ENCODE assay signal across 18 cellular contexts in the genomic region with DNA sequence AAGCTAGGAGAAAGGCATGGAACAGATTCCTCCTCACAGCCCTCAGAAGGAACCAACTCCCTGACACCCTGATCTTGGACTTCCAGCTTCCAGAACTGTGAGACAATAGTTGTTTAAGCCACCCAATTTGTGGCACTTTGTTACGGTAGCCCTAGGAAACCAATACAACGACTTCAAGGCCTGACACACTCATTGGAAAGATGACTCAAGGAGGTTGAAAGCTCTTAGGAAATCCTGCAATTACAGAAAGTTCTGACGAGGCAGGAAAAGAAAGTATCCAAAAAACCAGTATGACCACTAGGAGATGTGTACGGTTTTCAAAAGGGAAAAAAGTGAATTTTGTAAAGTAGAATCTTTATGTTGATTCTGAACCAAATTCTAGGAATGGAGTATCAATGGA.
DNase-seq lines count a peak whose midpoint lies in the region; ATAC-seq and TF ChIP-seq lines count a peak whose summit lies in the region.
"Had no signal": no experiment of that assay in that cellular context is flagged by ENCODE, and none has a peak within 500 bp of the region (broad histone marks: within the 10 kb centered on the region; RNA-seq: fewer than 3 reads in every experiment).

No MANE protein-coding gene starts in this region.

- H4K91ac ChIP-seq in mesenchymal stem cell (ENCODE audit: low read length) = no peak overlapping the region

- no peak for ATAC-seq in GM21717 (IDR thresholded peaks at IDR 0.05; ENCODE audit: unreplicated experiment)
- ATAC-seq in HG03159 (IDR thresholded peaks at IDR 0.05; ENCODE audit: unreplicated experiment) = no peak
- ATAC-seq: activated CD4-positive, CD25-positive, alpha-beta regulatory T cell treated with anti-CD3 and anti-CD28 coated beads, Interleukin-2, amount 50 U/mL, for 24 hours; psoas muscle had no signal

- peak overlapping the region; percentile 45 for H3K9ac ChIP-seq in mesenchymal stem cell (ENCODE audit: low read length)

- H3K14ac ChIP-seq in mesenchymal stem cell (ENCODE audit: low read length in 2 of 2) = no peak overlapping the region

- WGBS in mesenchymal stem cell = 86% methylated on average over 4 of the region's 4 CpGs

- no peak overlapping the region for H2BK5ac ChIP-seq in mesenchymal stem cell (ENCODE audit: low read depth, low read length, poor library complexity, severe bottlenecking)

- no peak overlapping the region for H3K23ac ChIP-seq in mesenchymal stem cell (ENCODE audit: low read length in 2 of 2)

- H3K27me3 ChIP-seq in mesenchymal stem cell (ENCODE audit: control insufficient read depth in 1 of 2, insufficient read depth in 1 of 2, low read length in 2 of 2) = no peaks in the 10 kb centered on the region
- H3K27me3 ChIP-seq: transverse colon had no signal

- H2BK120ac ChIP-seq in mesenchymal stem cell (ENCODE audit: low read depth, low read length) = no peak overlapping the region

- peaks cover 0 to 32% of the 10 kb centered on the region in 2 experiments for H3K36me3 ChIP-seq in mesenchymal stem cell (ENCODE audit: control insufficient read depth in 1 of 2, insufficient read depth in 2 of 2, low read depth in 1 of 2, low read length in 2 of 2)
- H3K36me3 ChIP-seq: transverse colon had no signal

- H3K79me1 ChIP-seq in mesenchymal stem cell (replicated peaks; ENCODE audit: low read length, poor library complexity, severe bottlenecking) = no peaks in the 10 kb centered on the region

- peak; percentile 17 for TF ChIP-seq CTCF in cardiac fibroblast (IDR thresholded peaks at IDR 0.05; ENCODE audit: low read depth, low read length)

- no peak overlapping the region for H3K4ac ChIP-seq in mesenchymal stem cell (ENCODE audit: low read depth in 1 of 2, low read length in 2 of 2)

- no peak overlapping the region for H2BK15ac ChIP-seq in mesenchymal stem cell (ENCODE audit: low read depth, poor library complexity, severe bottlenecking)

- H3K4me1 ChIP-seq in mesenchymal stem cell (ENCODE audit: control insufficient read depth, insufficient read depth, low read depth, low read length) = peaks cover 2% of the 10 kb centered on the region
- H3K4me1 ChIP-seq: psoas muscle had no signal

- no peak overlapping the region for H3K27ac ChIP-seq in mesenchymal stem cell (ENCODE audit: low read length, poor library complexity, severe bottlenecking)
- H3K27ac ChIP-seq: C4-2B, psoas muscle, transverse colon had no signal

- H2AK5ac ChIP-seq in mesenchymal stem cell (ENCODE audit: low read length, severe bottlenecking) = peak overlapping the region; percentile 64

- H4K8ac ChIP-seq in mesenchymal stem cell (ENCODE audit: low read length) = no peak overlapping the region

- H3K4me2 ChIP-seq in mesenchymal stem cell (ENCODE audit: low read length, poor library complexity, severe bottlenecking) = no peak overlapping the region

- no peak overlapping the region for H3K4me3 ChIP-seq in cardiac fibroblast (replicated peaks in 1 of 2; ENCODE audit: low read depth in 2 of 2, low read length in 2 of 2)
- no peak overlapping the region for H3K4me3 ChIP-seq in mesenchymal stem cell (ENCODE audit: insufficient read depth in 1 of 2, low read depth in 1 of 2, low read length in 2 of 2)
- H3K4me3 ChIP-seq: psoas muscle, transverse colon had no signal

- no peak overlapping the region for H2AFZ ChIP-seq in mesenchymal stem cell (ENCODE audit: low read depth, low read length)

- DNase-seq in EH (ENCODE audit: low read depth) (peak; percentile 35), HT1080 (ENCODE audit: low read depth) (peak; percentile 58), cardiac fibroblast (ENCODE audit: low read depth in 2 of 2) (peak; percentile 26 to 86), mesenchymal stem cell (peak; percentile 63), DMS53 (lab: John Stamatoyannopoulos, UW) (no peak), NCI-H1436 (lab: John Stamatoyannopoulos, UW) (no peak)
- DNase-seq: DMS153; islet precursor cell; MM.1S; NCI-H69; nephron progenitor cell; psoas muscle; stimulated activated CD4-positive, alpha-beta T cell treated with anti-CD3 and anti-CD28 coated beads, Interleukin-12 subunit alpha, Interleukin-12 subunit beta, amount 100 ng/mL, for 4 hours; transverse colon had no signal

- H3K9me3 ChIP-seq in mesenchymal stem cell (ENCODE audit: control insufficient read depth, low read length) = no peaks in the 10 kb centered on the region
- H3K9me3 ChIP-seq: psoas muscle, transverse colon had no signal

- no peak overlapping the region for H2BK12ac ChIP-seq in mesenchymal stem cell (ENCODE audit: low read length in 2 of 2)

- H3K18ac ChIP-seq in mesenchymal stem cell (ENCODE audit: low read depth in 1 of 2, low read length in 2 of 2) = peak overlapping the region in 1 of 2 experiments; percentile 28

Comparison
In these comparisons a context has a peak if more than half of its experiments do, and no peak if none do; other contexts are left out.
1. DNase-seq: peak in EH (single experiment), HT1080 (single experiment), cardiac fibroblast (2 of 2) and mesenchymal stem cell (single experiment); none in DMS53 (single experiment) and NCI-H1436 (single experiment).